14 cellular contexts compared by ENCODE assay signal in the genomic region with DNA sequence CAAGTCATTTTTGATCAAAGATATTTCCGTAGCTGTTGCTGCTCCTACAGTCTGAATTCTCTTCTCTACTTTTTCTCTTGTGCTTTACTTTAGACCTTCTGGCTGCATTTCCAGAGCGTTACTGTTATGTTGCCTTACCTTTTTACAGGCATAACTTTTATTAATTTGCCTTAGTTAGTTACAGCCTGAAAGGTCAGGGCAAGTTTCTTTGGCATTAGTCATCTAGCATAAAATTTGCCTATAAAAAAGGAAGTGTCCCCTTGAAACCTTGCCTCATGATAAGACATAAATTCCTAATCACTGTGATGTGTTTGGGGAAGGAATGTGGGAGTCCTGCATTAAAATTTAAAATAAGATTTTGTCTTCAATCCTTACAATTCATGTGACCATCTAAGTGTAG.
"Had no signal": no experiment of that assay in that cellular context is flagged by ENCODE, and none has a peak within 500 bp of the region (broad histone marks: within the 10 kb centered on the region; RNA-seq: fewer than 3 reads in every experiment).

No MANE protein-coding gene starts in this region.

- ATAC-seq: effector memory CD8-positive, alpha-beta T cell had no signal

- H3K27ac Mint-ChIP-seq: effector memory CD8-positive, alpha-beta T cell; stimulated activated naive CD8-positive, alpha-beta T cell treated with anti-CD3 and anti-CD28 coated beads, Interleukin-15, Interleukin-2, amounts not matched to agents 100 ng/mL and 50 ng/mL, for 24 hours had no signal

- H3K9me3 ChIP-seq: neutrophil, sigmoid colon, suprapubic skin had no signal

- DNase-seq: activated CD4-positive, CD25-positive, alpha-beta regulatory T cell treated with anti-CD3 and anti-CD28 coated beads, Interleukin-2, amount 50 U/mL, for 72 hours; activated naive CD4-positive, alpha-beta T cell; anterior cingulate cortex; cerebellar nuclear complex; effector memory CD8-positive, alpha-beta T cell; erythroblast; sigmoid colon; spleen; trophoblast cell had no signal

- H3K79me2 ChIP-seq: parathyroid adenoma had no signal

- H3K4me3 Mint-ChIP-seq: effector memory CD8-positive, alpha-beta T cell; stimulated activated naive CD8-positive, alpha-beta T cell treated with anti-CD3 and anti-CD28 coated beads, Interleukin-15, Interleukin-2, amounts not matched to agents 100 ng/mL and 50 ng/mL, for 24 hours had no signal

- H2AFZ ChIP-seq: parathyroid adenoma had no signal

- H3K9ac ChIP-seq: parathyroid adenoma had no signal

- H3K27ac ChIP-seq: neutrophil, parathyroid adenoma, sigmoid colon, spleen, suprapubic skin had no signal

- H3K4me3 ChIP-seq: lung, sigmoid colon, spleen, suprapubic skin had no signal

- H3K4me1 ChIP-seq: parathyroid adenoma, sigmoid colon, spleen had no signal

- H3K36me3 ChIP-seq: neutrophil, sigmoid colon, spleen, suprapubic skin had no signal
